ENCODE assay signal across 11 cellular contexts in genomic region chr4:113469926-113470325, GRCh38.
DNase-seq lines count a peak whose midpoint lies in the region; ATAC-seq and TF ChIP-seq lines count a peak whose summit lies in the region.
"Had no signal": no experiment of that assay in that cellular context is flagged by ENCODE, and none has a peak within 500 bp of the region (broad histone marks: within the 10 kb centered on the region; RNA-seq: fewer than 3 reads in every experiment).

No MANE protein-coding gene starts in this region.

- DNase-seq in heart left ventricle = no peak
- no peak for DNase-seq in cardiac septum (ENCODE audit: low spot score)
- no peak for DNase-seq in chondrocyte (ENCODE audit: low spot score)
- DNase-seq in transverse colon = no peak
- no peak for DNase-seq in HPDE6-E6E7 (ENCODE audit: extremely low spot score)
- no peak for DNase-seq in medulla oblongata (ENCODE audit: extremely low spot score)
- no peak for DNase-seq in stimulated activated CD4-positive, alpha-beta T cell treated with anti-CD3 and anti-CD28 coated beads, Interleukin-4, amount 100 ng/mL, for 1 hour
- DNase-seq: activated CD8-positive, alpha-beta T cell treated with anti-CD3 and anti-CD28 coated beads, Interleukin-2, amount 10 ng/mL, durations not matched to agents 7 days and 5 days; activated naive CD4-positive, alpha-beta T cell treated with Interleukin-2 at 50 U/mL for 16 hours; KG1 had no signal

- H3K36me3 ChIP-seq in heart left ventricle (peaks cover 0 to 9% (median 7%) of the 10 kb centered on the region in 9 donors), muscle layer of duodenum (ENCODE audit: control insufficient read depth in 1 of 2, insufficient read depth in 2 of 2, low read length in 2 of 2) (peaks cover 0 to 16% of the 10 kb centered on the region in 2 donors), transverse colon (peaks cover 0 to 6% (median 2%) of the 10 kb centered on the region in 4 donors)

- in situ Hi-C loops in transverse colon (cut with MboI; ENCODE audit: low pct_ligation_motif_present in 1 of 4, low pct_unique_long_range_greater_than_20kb in 1 of 4, low sequenced_read_pairs in 3 of 4) = no loop called here

- H3K27ac ChIP-seq in heart left ventricle (peak overlapping the region; percentile 28 to 95 (median 86)), muscle layer of duodenum (ENCODE audit: low read length) (peak overlapping the region; percentile 90), transverse colon (peak overlapping the region; percentile 75 to 85 (median 84))

- H3K4me1 ChIP-seq in heart left ventricle (peaks cover 2 to 60% (median 37%) of the 10 kb centered on the region in 12 donors), muscle layer of duodenum (ENCODE audit: control insufficient read depth in 1 of 2, insufficient read depth in 2 of 2, low read length in 2 of 2) (no peaks in the 10 kb centered on the region), transverse colon (peaks cover 0 to 45% (median 14%) of the 10 kb centered on the region in 4 donors)

- H3K36me3 Mint-ChIP-seq in chondrocyte (ENCODE audit: low read depth) = peaks cover 12% of the 10 kb centered on the region

- no peak for ATAC-seq in heart left ventricle
- ATAC-seq: activated CD8-positive, alpha-beta T cell treated with anti-CD3 and anti-CD28 coated beads, Interleukin-2, amount 10 ng/mL, durations not matched to agents 7 days and 5 days had no signal

- TF ChIP-seq POLR2A in heart left ventricle (IDR thresholded peaks at IDR 0.05) = no peak
- TF ChIP-seq POLR2A in transverse colon (IDR thresholded peaks at IDR 0.05) = no peak

- H3K4me3 ChIP-seq in heart left ventricle (no peak overlapping the region), muscle layer of duodenum (ENCODE audit: low read depth in 1 of 2, low read length in 2 of 2) (no peak overlapping the region), transverse colon (no peak overlapping the region)

- no peak for TF ChIP-seq EP300 in transverse colon (IDR thresholded peaks at IDR 0.05; ENCODE audit: low read depth)

- H3K9me3 Mint-ChIP-seq in chondrocyte (ENCODE audit: low read depth) = no peaks in the 10 kb centered on the region

- intact Hi-C loops in heart left ventricle (cut with DNase I) = loop anchor here in 3 of 10 donors (5.0 to 10.0 kb wide), 3 partner anchors 65 to 292 kb away; partner anchors contain the start of gene CAMK2D (in 2 of the 3)
- intact Hi-C loops in cardiac septum (cut with DNase I) = loop anchor here (2.0 kb wide), 2 partner anchors 25 to 71 kb away; no protein-coding TSS in a partner anchor
- intact Hi-C loops in transverse colon (cut with DNase I; ENCODE audit: low total_unique reads) = no loop called here

- H3K27me3 ChIP-seq in heart left ventricle = no peaks in the 10 kb centered on the region
- H3K27me3 ChIP-seq in muscle layer of duodenum (ENCODE audit: low read depth, low read length) = no peaks in the 10 kb centered on the region
- no peaks in the 10 kb centered on the region for H3K27me3 ChIP-seq in transverse colon

- H3K27me3 Mint-ChIP-seq in chondrocyte (ENCODE audit: low read depth) = no peaks in the 10 kb centered on the region

- H3K4me3 Mint-ChIP-seq in chondrocyte (ENCODE audit: unreplicated experiment) = no peak overlapping the region
- H3K4me3 Mint-ChIP-seq: activated CD8-positive, alpha-beta T cell treated with anti-CD3 and anti-CD28 coated beads, Interleukin-2, amount 10 ng/mL, durations not matched to agents 7 days and 5 days had no signal

- H3K9me3 ChIP-seq in heart left ventricle (no peaks in the 10 kb centered on the region), muscle layer of duodenum (ENCODE audit: control insufficient read depth in 1 of 2, low read length in 2 of 2) (no peaks in the 10 kb centered on the region), transverse colon (no peaks in the 10 kb centered on the region)

- no peak for TF ChIP-seq CTCF in heart left ventricle (IDR thresholded peaks at IDR 0.05)
- no peak for TF ChIP-seq CTCF in chondrocyte (IDR thresholded peaks at IDR 0.05)
- no peak for TF ChIP-seq CTCF in transverse colon (IDR thresholded peaks at IDR 0.05)

- H3K4me1 Mint-ChIP-seq in chondrocyte (ENCODE audit: low read depth) = peaks cover 51% of the 10 kb centered on the region

- H3K27ac Mint-ChIP-seq in chondrocyte (ENCODE audit: unreplicated experiment) = peak overlapping the region; percentile 99
- H3K27ac Mint-ChIP-seq: activated CD8-positive, alpha-beta T cell treated with anti-CD3 and anti-CD28 coated beads, Interleukin-2, amount 10 ng/mL, durations not matched to agents 7 days and 5 days had no signal

- WGBS in heart left ventricle, 4 donors = 95 to 100% (median 97%) methylated on average over 1 of the region's 1 CpG
- 100% methylated on average over 1 of the region's 1 CpG for WGBS in transverse colon (ENCODE audit: low coverage in 1 of 2), 2 donors
